10 cellular contexts compared by ENCODE assay signal in the genomic region with DNA sequence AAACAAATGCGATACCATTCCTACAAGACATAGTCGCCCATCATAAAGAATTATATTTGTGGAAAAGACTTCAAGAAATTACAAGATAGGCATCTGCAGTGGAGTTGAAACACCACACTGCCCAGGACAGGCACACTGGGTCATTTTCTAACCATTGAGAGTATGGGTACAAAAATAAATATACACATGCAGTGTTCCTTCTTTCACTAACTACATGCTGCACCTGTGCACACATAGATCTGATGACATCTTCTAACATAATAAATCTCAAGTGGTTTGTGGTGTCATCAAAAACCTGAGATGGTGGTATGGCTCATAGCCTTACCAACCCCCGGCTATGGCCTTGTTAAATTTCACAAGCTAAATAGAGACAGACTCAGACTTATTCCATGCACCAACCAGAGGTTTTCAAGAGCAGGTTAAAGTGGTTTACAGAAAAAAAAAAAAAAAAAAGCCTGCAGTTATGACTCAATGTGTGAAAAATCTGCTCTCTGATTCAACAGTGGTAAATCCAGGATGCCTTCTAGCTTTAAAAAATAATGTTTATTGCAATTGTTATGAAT. TPM values are rescaled to one million over a fixed set of nuclear protein-coding genes. Genes with fewer than 3 reads are reported as not detected.
A peak's percentile ranks its signal among the peaks of the same experiment; 100 is the strongest.
DNase-seq lines count a peak whose midpoint lies in the region; ATAC-seq and TF ChIP-seq lines count a peak whose summit lies in the region.
"Had no signal": no experiment of that assay in that cellular context is flagged by ENCODE, and none has a peak within 500 bp of the region (broad histone marks: within the 10 kb centered on the region; RNA-seq: fewer than 3 reads in every experiment).

No MANE protein-coding gene starts in this region.

- TF ChIP-seq CTCF in gastrocnemius medialis (IDR thresholded peaks at IDR 0.05 in 4 of 5, conservative IDR thresholded peaks at IDR 0.05 in 1 of 5) (peak in 1 of 5 experiments; percentile 9), nephron progenitor cell (IDR thresholded peaks at IDR 0.05) (no peak)

- no peaks in the 10 kb centered on the region for H3K9me3 Mint-ChIP-seq in nephron progenitor cell

- peaks cover 17% of the 10 kb centered on the region for H3K4me1 Mint-ChIP-seq in nephron progenitor cell

- no peaks in the 10 kb centered on the region for H3K36me3 ChIP-seq in gastrocnemius medialis

- H3K36me3 Mint-ChIP-seq in nephron progenitor cell (ENCODE audit: low read depth), result no peaks in the 10 kb centered on the region

- peak overlapping the region; percentile 92 to 99 (median 98) for H3K27ac ChIP-seq in gastrocnemius medialis
- H3K27ac ChIP-seq: 22Rv1 had no signal

- H3K27ac Mint-ChIP-seq in nephron progenitor cell, result no peak overlapping the region

- peaks cover 32 to 46% of the 10 kb centered on the region in 2 donors for H3K4me1 ChIP-seq in gastrocnemius medialis

- H3K9me3 ChIP-seq in gastrocnemius medialis, result no peaks in the 10 kb centered on the region

- H3K27me3 ChIP-seq in gastrocnemius medialis, result no peaks in the 10 kb centered on the region

- peaks cover 23% of the 10 kb centered on the region for H3K27me3 Mint-ChIP-seq in nephron progenitor cell (ENCODE audit: low read depth, poor library complexity)

- no peak overlapping the region for H3K4me3 Mint-ChIP-seq in nephron progenitor cell

- TF ChIP-seq POLR2A in gastrocnemius medialis (IDR thresholded peaks at IDR 0.05), result peak in 1 of 2 donors; percentile 59

- peak; percentile 87 to 88 for ATAC-seq in gastrocnemius medialis
- no peak for ATAC-seq in HG03039 (IDR thresholded peaks at IDR 0.05; ENCODE audit: unreplicated experiment)

- DNase-seq in DMS 273 (lab: John Stamatoyannopoulos, UW; ENCODE audit: unreplicated experiment) (peak; percentile 61), DMS 273 treated with DMSO at 0.1 percent for 48 hours (lab: John Stamatoyannopoulos, UW) (no peak), NCI-H1092 treated with DMSO at 0.1 percent for 48 hours (lab: John Stamatoyannopoulos, UW) (peak; percentile 100), SW480 (ENCODE audit: low spot score) (peak; percentile 90), gastrocnemius medialis (peak; percentile 68 to 77), nephron progenitor cell (no peak)
- no peak for DNase-seq in activated CD4-positive, CD25-positive, alpha-beta regulatory T cell treated with anti-CD3 and anti-CD28 coated beads, Interleukin-2, amount 50 U/mL, for 72 hours

- H3K4me3 ChIP-seq in gastrocnemius medialis, result no peak overlapping the region

- intact Hi-C loops in gastrocnemius medialis (cut with DNase I; ENCODE audit: low total_unique reads), result loop anchor here (1.0 to 10.0 kb wide), 3 partner anchors 26 to 458 kb away; no protein-coding TSS in a partner anchor

- in situ Hi-C loops in gastrocnemius medialis (cut with MboI; ENCODE audit: low sequenced_read_pairs in 4 of 4), result loop anchor here in 3 of 4 donors (10.0 to 25.0 kb wide), 3 partner anchors 111 to 614 kb away; no protein-coding TSS in a partner anchor

RNA-seq across cellular contexts. Expression of gene NFIB, which starts 12.4 kb away (rescaled TPM):
- 10 to 100 TPM; 24.0 to 40.9 (median 30.6) TPM for total RNA-seq in gastrocnemius medialis
- total RNA-seq: activated CD8-positive, alpha-beta memory T cell treated with anti-CD3 and anti-CD28 coated beads for 36 hours had no signal

Comparison
In these comparisons a context has a peak if more than half of its experiments do, and no peak if none do; other contexts are left out.
1. DNase-seq: peak in DMS 273 (single experiment), NCI-H1092 treated with DMSO at 0.1 percent for 48 hours (single experiment), SW480 (single experiment) and gastrocnemius medialis (2 of 2); none in DMS 273 treated with DMSO at 0.1 percent for 48 hours (single experiment), nephron progenitor cell (single experiment) and activated CD4-positive, CD25-positive, alpha-beta regulatory T cell treated with anti-CD3 and anti-CD28 coated beads, Interleukin-2, amount 50 U/mL, for 72 hours (single experiment).